ENCODE assay signal across 12 cellular contexts in genomic region chr4:3123201-3123671, GRCh38. TPM values are rescaled to one million over a fixed set of nuclear protein-coding genes. Genes with fewer than 3 reads are reported as not detected.
DNase-seq lines count a peak whose midpoint lies in the region; ATAC-seq and TF ChIP-seq lines count a peak whose summit lies in the region.
"Had no signal": no experiment of that assay in that cellular context is flagged by ENCODE, and none has a peak within 500 bp of the region (broad histone marks: within the 10 kb centered on the region; RNA-seq: fewer than 3 reads in every experiment).

No MANE protein-coding gene starts in this region.

- intact Hi-C loops in CD4-positive, alpha-beta T cell (cut with DNase I, micrococcal nuclease), result no loop called here

- H3K36me3 Mint-ChIP-seq in CD4-positive, CD25-positive, alpha-beta regulatory T cell, result peaks cover 33% of the 10 kb centered on the region
- H3K36me3 Mint-ChIP-seq in T-cell, result peaks cover 48% of the 10 kb centered on the region
- H3K36me3 Mint-ChIP-seq in osteocyte (ENCODE audit: unreplicated experiment), result peaks cover 21% of the 10 kb centered on the region
- H3K36me3 Mint-ChIP-seq in CD4-positive, alpha-beta T cell (ENCODE audit: low read depth), result peaks cover 81% of the 10 kb centered on the region

- no peak for ATAC-seq in CD4-positive, CD25-positive, alpha-beta regulatory T cell (ENCODE audit: low read depth in 2 of 2)
- ATAC-seq in T-cell (replicated peaks in 1 of 4), result no peak
- ATAC-seq in CD4-positive, alpha-beta T cell (ENCODE audit: poor library complexity), result no peak

- TF ChIP-seq CTCF in fibroblast of the aortic adventitia (IDR thresholded peaks at IDR 0.05; ENCODE audit: insufficient read depth, low read length) (no peak), osteocyte (IDR thresholded peaks at IDR 0.05) (no peak)
- no peak for TF ChIP-seq CTCF in CD4-positive, alpha-beta T cell (IDR thresholded peaks at IDR 0.05)

- peaks cover 8% of the 10 kb centered on the region for H3K4me1 ChIP-seq in CD4-positive, CD25-positive, alpha-beta regulatory T cell (ENCODE audit: control insufficient read depth, insufficient read depth, low read length, poor library complexity, severe bottlenecking)

- POLR2A ChIA-PET in T-cell (lab: Charles Lee), result no interaction called here
- POLR2A ChIA-PET in CD4-positive, alpha-beta T cell (lab: Charles Lee), result no interaction called here

- peak overlapping the region in 2 of 3 donors; percentile 45 to 80 for H3K27ac Mint-ChIP-seq in CD4-positive, CD25-positive, alpha-beta regulatory T cell
- peak overlapping the region; percentile 25 to 41 for H3K27ac Mint-ChIP-seq in T-cell
- H3K27ac Mint-ChIP-seq in osteocyte (ENCODE audit: unreplicated experiment), result peak overlapping the region; percentile 82
- H3K27ac Mint-ChIP-seq in CD4-positive, alpha-beta T cell, result no peak overlapping the region

- no peaks in the 10 kb centered on the region for H3K9me3 Mint-ChIP-seq in CD4-positive, CD25-positive, alpha-beta regulatory T cell
- H3K9me3 Mint-ChIP-seq in T-cell (no peaks in the 10 kb centered on the region), osteocyte (ENCODE audit: unreplicated experiment) (no peaks in the 10 kb centered on the region)
- no peaks in the 10 kb centered on the region for H3K9me3 Mint-ChIP-seq in CD4-positive, alpha-beta T cell

- CTCF ChIA-PET in T-cell (lab: Charles Lee), result interaction anchor here (0.6 to 0.7 kb wide), 2 partner anchors 15 to 1209 kb away, joined by 3 read pairs; no protein-coding TSS in a partner anchor
- CTCF ChIA-PET in CD4-positive, alpha-beta T cell (lab: Charles Lee), result interaction anchor here (0.6 to 3.3 kb wide), 2 partner anchors 16 to 282 kb away, joined by 3 to 9 read pairs; no protein-coding TSS in a partner anchor

- peaks cover 12 to 25% (median 15%) of the 10 kb centered on the region in 4 donors for H3K4me1 Mint-ChIP-seq in CD4-positive, CD25-positive, alpha-beta regulatory T cell
- H3K4me1 Mint-ChIP-seq in T-cell, result peaks cover 9 to 12% (median 12%) of the 10 kb centered on the region in 3 donors
- H3K4me1 Mint-ChIP-seq in osteocyte (ENCODE audit: unreplicated experiment), result peaks cover 30% of the 10 kb centered on the region
- peaks cover 14% of the 10 kb centered on the region for H3K4me1 Mint-ChIP-seq in CD4-positive, alpha-beta T cell (ENCODE audit: low read depth)

- H3K9me3 ChIP-seq in CD4-positive, CD25-positive, alpha-beta regulatory T cell (ENCODE audit: control insufficient read depth in 2 of 2, low read length in 2 of 2), result no peaks in the 10 kb centered on the region
- no peaks in the 10 kb centered on the region for H3K9me3 ChIP-seq in CD4-positive, alpha-beta T cell (ENCODE audit: control insufficient read depth, low read length)

- H3K27me3 Mint-ChIP-seq in CD4-positive, CD25-positive, alpha-beta regulatory T cell, result no peaks in the 10 kb centered on the region
- no peaks in the 10 kb centered on the region for H3K27me3 Mint-ChIP-seq in T-cell
- no peaks in the 10 kb centered on the region for H3K27me3 Mint-ChIP-seq in osteocyte (ENCODE audit: unreplicated experiment)
- H3K27me3 Mint-ChIP-seq in CD4-positive, alpha-beta T cell, result no peaks in the 10 kb centered on the region

- no peak for DNase-seq in CD4-positive, CD25-positive, alpha-beta regulatory T cell
- DNase-seq in T-cell, result no peak
- peak; percentile 39 for DNase-seq in fibroblast of the aortic adventitia (ENCODE audit: low read depth)
- DNase-seq in osteocyte (ENCODE audit: extremely low spot score, unreplicated experiment), result no peak
- no peak for DNase-seq in LoVo (ENCODE audit: low spot score)
- DNase-seq in CD4-positive, alpha-beta T cell, result no peak
- no peak for DNase-seq in DMS153 treated with DMSO at 0.1 percent for 48 hours (lab: John Stamatoyannopoulos, UW; ENCODE audit: unreplicated experiment)
- no peak for DNase-seq in activated gamma-delta T cell (lab: John Stamatoyannopoulos, UW)
- DNase-seq: activated T-cell treated with anti-CD3 and anti-CD28 coated beads, Interleukin-2, amount 50 U/mL, for 48 hours; cortex of kidney had no signal

- H3K4me3 Mint-ChIP-seq in CD4-positive, CD25-positive, alpha-beta regulatory T cell, result peak overlapping the region in 1 of 4 donors; percentile 31
- H3K4me3 Mint-ChIP-seq in T-cell (no peak overlapping the region), osteocyte (ENCODE audit: unreplicated experiment) (no peak overlapping the region)
- H3K4me3 Mint-ChIP-seq in CD4-positive, alpha-beta T cell, result no peak overlapping the region

- H3K36me3 ChIP-seq in CD4-positive, CD25-positive, alpha-beta regulatory T cell (ENCODE audit: control insufficient read depth, insufficient read depth, low read length), result peaks cover 59% of the 10 kb centered on the region

- no peaks in the 10 kb centered on the region for H3K27me3 ChIP-seq in CD4-positive, CD25-positive, alpha-beta regulatory T cell (ENCODE audit: control insufficient read depth, insufficient read depth, low read length)
- H3K27me3 ChIP-seq in CD4-positive, alpha-beta T cell (ENCODE audit: control insufficient read depth, insufficient read depth, low read length), result no peaks in the 10 kb centered on the region

- no peak overlapping the region for H3K4me3 ChIP-seq in CD4-positive, CD25-positive, alpha-beta regulatory T cell (ENCODE audit: low read depth, low read length)
- H3K4me3 ChIP-seq in fibroblast of the aortic adventitia (ENCODE audit: low read depth, low read length), result no peak overlapping the region

- H3K27ac ChIP-seq in CD4-positive, CD25-positive, alpha-beta regulatory T cell (ENCODE audit: insufficient read depth, low read length, poor library complexity, severe bottlenecking), result no peak overlapping the region
- H3K27ac ChIP-seq in CD4-positive, alpha-beta T cell (ENCODE audit: low read depth, low read length), result no peak overlapping the region
- H3K27ac ChIP-seq: C4-2B had no signal

RNA-seq across cellular contexts. Expression of gene HTT, which starts 48.8 kb away (rescaled TPM):
- 101 TPM for total RNA-seq in CD4-positive, CD25-positive, alpha-beta regulatory T cell
- 10 to 100 TPM in 1 of 4 donors, 1 to 10 TPM in 3; 4.8 to 16.0 (median 6.0) TPM for polyA plus RNA-seq in CD4-positive, CD25-positive, alpha-beta regulatory T cell
- total RNA-seq in T-cell (10 to 100 TPM; 60.3 to 97.1 (median 71.4) TPM), fibroblast of the aortic adventitia (ENCODE audit: low replicate concordance) (33.2 and 49.9 TPM in 2 replicates), osteocyte (44.9 and 51.3 TPM in 2 replicates)
- 10 to 100 TPM; 56.9 to 62.6 TPM for total RNA-seq in CD4-positive, alpha-beta T cell

RNA-seq across cellular contexts. Expression of gene HTT-AS, which starts 48.9 kb away (rescaled TPM):
- not detected for total RNA-seq in CD4-positive, CD25-positive, alpha-beta regulatory T cell
- polyA plus RNA-seq in CD4-positive, CD25-positive, alpha-beta regulatory T cell, result not detected
- total RNA-seq in T-cell (not detected), fibroblast of the aortic adventitia (ENCODE audit: low replicate concordance) (not detected in 2 replicates), osteocyte (not detected in 2 replicates)
- total RNA-seq in CD4-positive, alpha-beta T cell, result not detected
- total RNA-seq: urinary bladder had no signal
- polyA plus RNA-seq: urinary bladder had no signal
